Comparison of ENCODE assay signal across 1 cellular context in the genomic region with DNA sequence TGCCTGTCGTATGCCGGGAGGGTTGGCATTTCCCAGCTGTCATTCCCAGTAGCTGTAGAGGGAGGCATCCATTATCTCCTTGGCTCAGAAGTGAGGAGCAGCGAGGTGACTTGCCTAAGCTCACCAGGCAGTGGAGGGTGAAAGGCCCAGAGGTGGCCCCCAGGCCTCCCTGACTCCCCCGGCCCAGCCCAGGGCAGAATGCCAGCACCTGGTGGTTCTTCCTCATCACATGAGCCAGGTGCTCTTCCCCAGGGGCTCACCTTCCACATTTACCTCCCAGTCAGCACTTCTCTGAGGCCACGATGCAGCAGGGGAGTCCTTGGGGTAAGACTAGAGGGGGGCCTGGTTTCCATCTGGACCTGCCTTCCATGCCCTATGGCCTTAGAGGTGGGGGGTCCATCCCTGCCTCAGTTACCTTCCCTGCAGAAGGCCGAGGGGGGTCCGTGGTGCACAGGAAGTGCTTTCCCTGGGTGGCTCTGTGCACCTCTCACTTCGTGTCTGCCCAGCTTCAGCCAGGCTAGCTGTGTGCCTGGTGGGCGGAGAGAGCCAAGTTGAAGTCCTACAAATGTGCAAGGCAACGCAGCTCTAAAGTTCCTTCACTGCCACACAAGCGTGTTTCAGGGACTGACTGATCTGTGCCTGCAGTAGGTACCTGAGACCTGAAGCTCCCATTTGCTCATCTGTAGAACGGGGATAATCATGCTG.
TF ChIP-seq lines count a peak whose summit lies in the region.

No MANE protein-coding gene starts in this region.

TF ChIP-seq in GM23338, 12 proteins besides CTCF, POLR2A, EP300 and RAD21 (continued from another document):
- TF ChIP-seq, protein P1, sequence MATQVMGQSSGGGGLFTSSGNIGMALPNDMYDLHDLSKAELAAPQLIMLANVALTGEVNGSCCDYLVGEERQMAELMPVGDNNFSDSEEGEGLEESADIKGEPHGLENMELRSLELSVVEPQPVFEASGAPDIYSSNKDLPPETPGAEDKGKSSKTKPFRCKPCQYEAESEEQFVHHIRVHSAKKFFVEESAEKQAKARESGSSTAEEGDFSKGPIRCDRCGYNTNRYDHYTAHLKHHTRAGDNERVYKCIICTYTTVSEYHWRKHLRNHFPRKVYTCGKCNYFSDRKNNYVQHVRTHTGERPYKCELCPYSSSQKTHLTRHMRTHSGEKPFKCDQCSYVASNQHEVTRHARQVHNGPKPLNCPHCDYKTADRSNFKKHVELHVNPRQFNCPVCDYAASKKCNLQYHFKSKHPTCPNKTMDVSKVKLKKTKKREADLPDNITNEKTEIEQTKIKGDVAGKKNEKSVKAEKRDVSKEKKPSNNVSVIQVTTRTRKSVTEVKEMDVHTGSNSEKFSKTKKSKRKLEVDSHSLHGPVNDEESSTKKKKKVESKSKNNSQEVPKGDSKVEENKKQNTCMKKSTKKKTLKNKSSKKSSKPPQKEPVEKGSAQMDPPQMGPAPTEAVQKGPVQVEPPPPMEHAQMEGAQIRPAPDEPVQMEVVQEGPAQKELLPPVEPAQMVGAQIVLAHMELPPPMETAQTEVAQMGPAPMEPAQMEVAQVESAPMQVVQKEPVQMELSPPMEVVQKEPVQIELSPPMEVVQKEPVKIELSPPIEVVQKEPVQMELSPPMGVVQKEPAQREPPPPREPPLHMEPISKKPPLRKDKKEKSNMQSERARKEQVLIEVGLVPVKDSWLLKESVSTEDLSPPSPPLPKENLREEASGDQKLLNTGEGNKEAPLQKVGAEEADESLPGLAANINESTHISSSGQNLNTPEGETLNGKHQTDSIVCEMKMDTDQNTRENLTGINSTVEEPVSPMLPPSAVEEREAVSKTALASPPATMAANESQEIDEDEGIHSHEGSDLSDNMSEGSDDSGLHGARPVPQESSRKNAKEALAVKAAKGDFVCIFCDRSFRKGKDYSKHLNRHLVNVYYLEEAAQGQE (IDR thresholded peaks at IDR 0.05; ENCODE audit: unreplicated experiment) = no peak
- TF ChIP-seq NANOG (IDR thresholded peaks at IDR 0.05; ENCODE audit: borderline replicate concordance) = no peak
- TF ChIP-seq, protein P2, sequence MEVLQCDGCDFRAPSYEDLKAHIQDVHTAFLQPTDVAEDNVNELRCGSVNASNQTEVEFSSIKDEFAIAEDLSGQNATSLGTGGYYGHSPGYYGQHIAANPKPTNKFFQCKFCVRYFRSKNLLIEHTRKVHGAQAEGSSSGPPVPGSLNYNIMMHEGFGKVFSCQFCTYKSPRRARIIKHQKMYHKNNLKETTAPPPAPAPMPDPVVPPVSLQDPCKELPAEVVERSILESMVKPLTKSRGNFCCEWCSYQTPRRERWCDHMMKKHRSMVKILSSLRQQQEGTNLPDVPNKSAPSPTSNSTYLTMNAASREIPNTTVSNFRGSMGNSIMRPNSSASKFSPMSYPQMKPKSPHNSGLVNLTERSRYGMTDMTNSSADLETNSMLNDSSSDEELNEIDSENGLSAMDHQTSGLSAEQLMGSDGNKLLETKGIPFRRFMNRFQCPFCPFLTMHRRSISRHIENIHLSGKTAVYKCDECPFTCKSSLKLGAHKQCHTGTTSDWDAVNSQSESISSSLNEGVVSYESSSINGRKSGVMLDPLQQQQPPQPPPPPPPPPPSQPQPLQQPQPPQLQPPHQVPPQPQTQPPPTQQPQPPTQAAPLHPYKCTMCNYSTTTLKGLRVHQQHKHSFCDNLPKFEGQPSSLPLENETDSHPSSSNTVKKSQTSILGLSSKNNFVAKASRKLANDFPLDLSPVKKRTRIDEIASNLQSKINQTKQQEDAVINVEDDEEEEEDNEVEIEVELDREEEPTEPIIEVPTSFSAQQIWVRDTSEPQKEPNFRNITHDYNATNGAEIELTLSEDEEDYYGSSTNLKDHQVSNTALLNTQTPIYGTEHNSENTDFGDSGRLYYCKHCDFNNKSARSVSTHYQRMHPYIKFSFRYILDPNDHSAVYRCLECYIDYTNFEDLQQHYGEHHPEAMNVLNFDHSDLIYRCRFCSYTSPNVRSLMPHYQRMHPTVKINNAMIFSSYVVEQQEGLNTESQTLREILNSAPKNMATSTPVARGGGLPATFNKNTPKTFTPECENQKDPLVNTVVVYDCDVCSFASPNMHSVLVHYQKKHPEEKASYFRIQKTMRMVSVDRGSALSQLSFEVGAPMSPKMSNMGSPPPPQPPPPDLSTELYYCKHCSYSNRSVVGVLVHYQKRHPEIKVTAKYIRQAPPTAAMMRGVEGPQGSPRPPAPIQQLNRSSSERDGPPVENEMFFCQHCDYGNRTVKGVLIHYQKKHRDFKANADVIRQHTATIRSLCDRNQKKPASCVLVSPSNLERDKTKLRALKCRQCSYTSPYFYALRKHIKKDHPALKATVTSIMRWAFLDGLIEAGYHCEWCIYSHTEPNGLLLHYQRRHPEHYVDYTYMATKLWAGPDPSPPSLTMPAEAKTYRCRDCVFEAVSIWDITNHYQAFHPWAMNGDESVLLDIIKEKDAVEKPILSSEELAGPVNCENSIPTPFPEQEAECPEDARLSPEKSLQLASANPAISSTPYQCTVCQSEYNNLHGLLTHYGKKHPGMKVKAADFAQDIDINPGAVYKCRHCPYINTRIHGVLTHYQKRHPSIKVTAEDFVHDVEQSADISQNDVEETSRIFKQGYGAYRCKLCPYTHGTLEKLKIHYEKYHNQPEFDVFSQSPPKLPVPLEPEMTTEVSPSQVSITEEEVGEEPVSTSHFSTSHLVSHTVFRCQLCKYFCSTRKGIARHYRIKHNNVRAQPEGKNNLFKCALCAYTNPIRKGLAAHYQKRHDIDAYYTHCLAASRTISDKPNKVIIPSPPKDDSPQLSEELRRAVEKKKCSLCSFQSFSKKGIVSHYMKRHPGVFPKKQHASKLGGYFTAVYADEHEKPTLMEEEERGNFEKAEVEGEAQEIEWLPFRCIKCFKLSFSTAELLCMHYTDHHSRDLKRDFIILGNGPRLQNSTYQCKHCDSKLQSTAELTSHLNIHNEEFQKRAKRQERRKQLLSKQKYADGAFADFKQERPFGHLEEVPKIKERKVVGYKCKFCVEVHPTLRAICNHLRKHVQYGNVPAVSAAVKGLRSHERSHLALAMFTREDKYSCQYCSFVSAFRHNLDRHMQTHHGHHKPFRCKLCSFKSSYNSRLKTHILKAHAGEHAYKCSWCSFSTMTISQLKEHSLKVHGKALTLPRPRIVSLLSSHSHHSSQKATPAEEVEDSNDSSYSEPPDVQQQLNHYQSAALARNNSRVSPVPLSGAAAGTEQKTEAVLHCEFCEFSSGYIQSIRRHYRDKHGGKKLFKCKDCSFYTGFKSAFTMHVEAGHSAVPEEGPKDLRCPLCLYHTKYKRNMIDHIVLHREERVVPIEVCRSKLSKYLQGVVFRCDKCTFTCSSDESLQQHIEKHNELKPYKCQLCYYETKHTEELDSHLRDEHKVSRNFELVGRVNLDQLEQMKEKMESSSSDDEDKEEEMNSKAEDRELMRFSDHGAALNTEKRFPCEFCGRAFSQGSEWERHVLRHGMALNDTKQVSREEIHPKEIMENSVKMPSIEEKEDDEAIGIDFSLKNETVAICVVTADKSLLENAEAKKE (CRISPR knock-in tag; IDR thresholded peaks at IDR 0.05) = no peak
TF ChIP-seq in GM23338: peak in this region for 0.
